ENCODE assay signal across 8 cellular contexts in the genomic region with DNA sequence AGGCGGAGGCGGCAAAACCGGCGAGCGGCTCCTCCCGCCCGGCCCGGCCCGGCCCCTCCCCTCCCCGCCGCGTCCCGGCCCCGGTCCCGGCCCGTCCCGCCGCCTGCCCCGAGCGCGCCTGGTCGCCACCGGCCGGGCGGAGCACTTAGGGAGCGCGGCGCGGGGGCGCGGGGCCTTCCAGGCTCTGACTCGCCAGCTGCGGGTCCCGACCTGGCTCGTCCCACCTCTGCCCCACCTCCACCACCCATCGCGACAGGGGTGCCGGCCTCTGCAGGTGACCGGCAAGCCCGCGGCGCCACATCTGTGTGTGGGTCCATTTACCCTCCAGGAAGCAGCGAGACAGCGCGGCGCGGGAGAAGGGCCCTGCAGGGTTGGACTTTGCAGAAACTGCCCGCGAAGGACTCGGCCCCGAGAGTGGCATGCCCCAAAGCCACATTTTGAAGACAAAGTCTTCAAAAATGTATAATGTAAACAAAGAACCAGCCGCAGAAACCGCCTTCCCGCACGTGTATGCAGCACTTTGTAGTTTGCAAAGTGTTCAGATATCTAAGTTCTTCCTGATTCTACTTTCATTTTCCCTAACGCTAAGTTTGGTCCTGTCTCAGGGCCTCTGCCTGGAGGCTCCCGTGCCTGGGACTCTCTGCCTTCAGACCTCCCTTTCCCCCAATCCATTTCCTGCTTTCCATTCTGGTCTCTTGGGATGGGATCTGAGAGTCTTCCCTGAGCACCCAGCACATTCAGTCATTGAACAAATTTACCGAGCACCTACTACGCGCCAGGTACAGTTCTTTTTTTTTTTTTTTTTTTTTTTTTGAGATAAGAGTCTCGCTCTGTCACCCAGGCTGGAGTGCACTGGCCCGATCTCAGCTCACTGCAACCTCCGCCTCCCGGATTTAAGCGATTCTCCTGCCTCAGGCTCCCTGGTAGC. TPM values are rescaled to one million over a fixed set of nuclear protein-coding genes. Genes with fewer than 3 reads are reported as not detected.
DNase-seq lines count a peak whose midpoint lies in the region; ATAC-seq and TF ChIP-seq lines count a peak whose summit lies in the region.

A gene (minus strand): TSS at position 40 of the 928 bp plus-strand sequence. CDS start 19,158 bp downstream, outside the sequence.

- H3K4me3 ChIP-seq in epithelial cell of proximal tubule (ENCODE audit: low read depth, low read length): peak within 1 kb of the TSS; percentile 65

- TF ChIP-seq CTCF in epithelial cell of proximal tubule (conservative IDR thresholded peaks at IDR 0.05; ENCODE audit: low read depth, low read length): no peak

- ATAC-seq in HG02610 (IDR thresholded peaks at IDR 0.05; ENCODE audit: unreplicated experiment): peak; percentile 52

- peak; percentile 77 for DNase-seq in GM03348 (ENCODE audit: low spot score)
- DNase-seq in NCI-H69 (lab: John Stamatoyannopoulos, UW): peak; percentile 13
- peak; percentile 21 for DNase-seq in activated T-cell treated with anti-CD3 and anti-CD28 coated beads for 1 hour (ENCODE audit: low read depth)
- DNase-seq in epithelial cell of proximal tubule (ENCODE audit: low read depth): no peak
- peak; percentile 34 for DNase-seq in mucosa of gallbladder (ENCODE audit: low spot score)
- DNase-seq in stimulated activated CD8-positive, alpha-beta memory T cell treated with anti-CD3 and anti-CD28 coated beads, Interleukin-7, amount 100 ng/mL, for 4 hours (ENCODE audit: low read depth in 2 of 2): peak; percentile 8 to 25
- DNase-seq in NCI-H524 treated with DMSO at 0.1 percent for 48 hours (lab: John Stamatoyannopoulos, UW): no peak

RNA-seq across cellular contexts. Expression of the gene that starts here (rescaled TPM):
- total RNA-seq in epithelial cell of proximal tubule (9.8 and 20.0 TPM in 2 replicates), mucosa of gallbladder (31.1 TPM)

Comparison
In these comparisons a context has a peak if more than half of its experiments do, and no peak if none do; other contexts are left out.
1. DNase-seq: peak in GM03348 (single experiment), NCI-H69 (single experiment), activated T-cell treated with anti-CD3 and anti-CD28 coated beads for 1 hour (single experiment), mucosa of gallbladder (single experiment) and stimulated activated CD8-positive, alpha-beta memory T cell treated with anti-CD3 and anti-CD28 coated beads, Interleukin-7, amount 100 ng/mL, for 4 hours (2 of 2); none in epithelial cell of proximal tubule (single experiment) and NCI-H524 treated with DMSO at 0.1 percent for 48 hours (single experiment).